ENCODE assay signal across 9 cellular contexts in the genomic region with DNA sequence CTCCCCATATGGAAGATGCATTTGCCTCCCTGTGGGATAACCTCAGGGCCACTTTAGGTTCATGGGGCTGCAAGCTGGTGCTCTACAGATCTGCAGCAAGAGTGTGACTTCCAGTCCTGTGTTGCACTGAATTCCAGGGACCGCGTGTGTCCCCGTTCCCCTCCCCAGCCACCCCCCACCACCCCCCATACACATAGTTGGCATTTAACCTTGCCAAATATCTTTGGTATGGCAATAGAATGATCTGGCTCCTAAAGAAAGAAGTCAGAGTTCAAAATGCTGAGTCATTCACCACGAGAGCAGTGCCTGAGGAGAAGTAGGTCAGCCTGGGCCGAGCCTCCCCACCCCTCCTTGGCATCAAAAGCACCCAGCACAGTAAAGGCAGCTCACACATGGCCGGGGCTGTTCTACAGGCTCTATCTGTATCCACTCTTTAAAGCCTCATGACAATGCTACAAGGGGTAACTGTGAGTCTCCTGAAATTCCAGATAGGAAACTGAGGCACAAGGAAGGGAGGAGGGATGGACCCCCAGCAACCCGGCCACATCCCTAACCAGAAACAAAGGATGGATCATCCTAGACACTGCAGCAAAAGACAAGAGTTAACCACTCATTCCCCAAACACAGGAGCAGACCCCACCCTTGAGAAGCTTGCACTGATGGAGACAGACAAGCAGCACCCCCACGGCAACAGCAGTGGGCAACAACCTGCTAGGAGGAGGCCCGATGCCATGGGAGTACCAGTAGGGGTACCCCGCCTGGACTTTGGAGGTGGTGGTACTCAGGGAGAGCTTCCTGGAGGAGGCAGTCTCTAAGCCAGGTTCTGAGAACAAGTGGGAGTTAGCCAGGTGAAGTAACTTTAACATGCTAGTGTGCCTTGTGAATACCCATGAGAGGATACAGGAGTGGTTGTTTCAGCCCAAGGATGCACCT.
DNase-seq lines count a peak whose midpoint lies in the region; ATAC-seq and FAIRE-seq lines count a peak whose summit lies in the region.
"Had no signal": no experiment of that assay in that cellular context is flagged by ENCODE, and none has a peak within 500 bp of the region (broad histone marks: within the 10 kb centered on the region; RNA-seq: fewer than 3 reads in every experiment).

No MANE protein-coding gene starts in this region.

- FAIRE-seq in urothelium cell line (lab: Jason Lieb, UNC) = peak; percentile 17

- peak; percentile 32 for DNase-seq in SIG-M5 treated with dmso at 0.1 percent for 504 hours (lab: John Stamatoyannopoulos, UW; ENCODE audit: unreplicated experiment)
- no peak for DNase-seq in SIG-M5 (lab: John Stamatoyannopoulos, UW)
- peak; percentile 75 for DNase-seq in astrocyte of the hippocampus (ENCODE audit: low read depth, low spot score)
- peak; percentile 56 for DNase-seq in left lobe of liver (ENCODE audit: low spot score)
- peak; percentile 87 for DNase-seq in urothelium cell line (ENCODE audit: low spot score)
- DNase-seq: Karpas-422 had no signal

- ATAC-seq in left lobe of liver (peak; percentile 90), HG02759 (IDR thresholded peaks at IDR 0.05; ENCODE audit: unreplicated experiment) (no peak), GM18858 (IDR thresholded peaks at IDR 0.05; ENCODE audit: unreplicated experiment) (no peak), GM18511 (IDR thresholded peaks at IDR 0.05; ENCODE audit: unreplicated experiment) (no peak)
